ENCODE assay signal across 16 cellular contexts in genomic region chr20:47557218-47557617, GRCh38. TPM values are rescaled to one million over a fixed set of nuclear protein-coding genes. Genes with fewer than 3 reads are reported as not detected.
DNase-seq lines count a peak whose midpoint lies in the region; ATAC-seq and TF ChIP-seq lines count a peak whose summit lies in the region.
"Had no signal": no experiment of that assay in that cellular context is flagged by ENCODE, and none has a peak within 500 bp of the region (broad histone marks: within the 10 kb centered on the region; RNA-seq: fewer than 3 reads in every experiment).

No MANE protein-coding gene starts in this region.

- H3K27ac Mint-ChIP-seq in stimulated activated naive B cell treated with anti-CD40 and anti-IgM and Interleukin-4, amounts not matched to agents 10 μg/mL and 1 μg/mL and 100 μg/mL, for 72 hours: peak overlapping the region; percentile 5
- no peak overlapping the region for H3K27ac Mint-ChIP-seq in activated CD8-positive, alpha-beta T cell treated with anti-CD3 and anti-CD28 coated beads for 36 hours

- H3K9me3 ChIP-seq in HUES48 (ENCODE audit: control insufficient read depth, insufficient read depth, low read length) (no peaks in the 10 kb centered on the region), iPS-20b (ENCODE audit: insufficient read depth, low read depth, low read length) (no peaks in the 10 kb centered on the region)

- peaks cover 27 to 78% of the 10 kb centered on the region in 2 donors for H3K4me1 Mint-ChIP-seq in stimulated activated naive B cell treated with anti-CD40 and anti-IgM and Interleukin-4, amounts not matched to agents 10 μg/mL and 1 μg/mL and 100 μg/mL, for 72 hours
- peaks cover 55% of the 10 kb centered on the region for H3K4me1 Mint-ChIP-seq in activated CD8-positive, alpha-beta T cell treated with anti-CD3 and anti-CD28 coated beads for 36 hours (ENCODE audit: low read depth)

- no peaks in the 10 kb centered on the region for H3K27me3 ChIP-seq in HUES48 (ENCODE audit: control insufficient read depth, insufficient read depth, low read length)
- H3K27me3 ChIP-seq in iPS-20b (ENCODE audit: insufficient read depth, low read length): no peaks in the 10 kb centered on the region

- peak overlapping the region; percentile 77 for H3K27ac ChIP-seq in HUES48 (ENCODE audit: low read depth, low read length)
- no peak overlapping the region for H3K27ac ChIP-seq in iPS-20b (ENCODE audit: low read length)
- H3K27ac ChIP-seq: PC-9 had no signal

- no peaks in the 10 kb centered on the region for H3K9me3 Mint-ChIP-seq in stimulated activated naive B cell treated with anti-CD40 and anti-IgM and Interleukin-4, amounts not matched to agents 10 μg/mL and 1 μg/mL and 100 μg/mL, for 72 hours
- H3K9me3 Mint-ChIP-seq in activated CD8-positive, alpha-beta T cell treated with anti-CD3 and anti-CD28 coated beads for 36 hours: no peaks in the 10 kb centered on the region

- peak; percentile 90 for DNase-seq in NCI-H82 treated with DMSO at 0.1 percent for 48 hours (lab: John Stamatoyannopoulos, UW; ENCODE audit: unreplicated experiment)
- DNase-seq in stimulated activated naive B cell treated with anti-CD40 and anti-IgM and Interleukin-4, amounts not matched to agents 10 μg/mL and 1 μg/mL and 100 μg/mL, for 72 hours: no peak
- no peak for DNase-seq in activated CD8-positive, alpha-beta T cell treated with anti-CD3 and anti-CD28 coated beads for 36 hours
- DNase-seq: DMS153; EL; HCEC 1CT; NCI-H1105 treated with DMSO at 0.1 percent for 48 hours; NCI-H187 treated with DMSO at 0.1 percent for 48 hours; NCI-H510A; NK-92 treated with Interleukin-12 subunit alpha and Interleukin-12 subunit beta, amount 100 ng/mL, for 24 hours; PC-9; T-helper 1 cell had no signal

- peaks cover 36% of the 10 kb centered on the region for H3K4me1 ChIP-seq in HUES48 (ENCODE audit: control insufficient read depth, insufficient read depth, low read length)
- peaks cover 33% of the 10 kb centered on the region for H3K4me1 ChIP-seq in iPS-20b (ENCODE audit: insufficient read depth, low read length)

- CTCF ChIA-PET in activated CD8-positive, alpha-beta T cell treated with anti-CD3 and anti-CD28 coated beads for 36 hours (lab: Charles Lee): interaction anchor here (1.4 kb wide), 1 partner anchor 9 kb away, joined by 5 read pairs; no protein-coding TSS in a partner anchor

- POLR2A ChIA-PET in activated CD8-positive, alpha-beta T cell treated with anti-CD3 and anti-CD28 coated beads for 36 hours (lab: Charles Lee): interaction anchor here (0.6 to 1.1 kb wide), 2 partner anchors 11 to 53 kb away, joined by 3 read pairs; no protein-coding TSS in a partner anchor

- H3K27me3 Mint-ChIP-seq in stimulated activated naive B cell treated with anti-CD40 and anti-IgM and Interleukin-4, amounts not matched to agents 10 μg/mL and 1 μg/mL and 100 μg/mL, for 72 hours: no peaks in the 10 kb centered on the region
- no peaks in the 10 kb centered on the region for H3K27me3 Mint-ChIP-seq in activated CD8-positive, alpha-beta T cell treated with anti-CD3 and anti-CD28 coated beads for 36 hours

- no peak for TF ChIP-seq CTCF in activated CD8-positive, alpha-beta T cell treated with anti-CD3 and anti-CD28 coated beads for 36 hours (IDR thresholded peaks at IDR 0.05)

- H3K9ac ChIP-seq in HUES48 (ENCODE audit: low read depth, low read length) (no peak overlapping the region), iPS-20b (ENCODE audit: low read depth, low read length) (peak overlapping the region; percentile 37; the same call in 1 of the 2 replicates)

- intact Hi-C loops in activated CD8-positive, alpha-beta T cell treated with anti-CD3 and anti-CD28 coated beads for 36 hours (cut with micrococcal nuclease): no loop called here

- H3K4me3 ChIP-seq in HUES48 (ENCODE audit: low read depth, low read length) (no peak overlapping the region), iPS-20b (ENCODE audit: low read length) (peak overlapping the region; percentile 57)
- H3K4me3 ChIP-seq: PC-9 had no signal

- ATAC-seq in stimulated activated naive B cell treated with anti-CD40 and anti-IgM and Interleukin-4, amounts not matched to agents 10 μg/mL and 1 μg/mL and 100 μg/mL, for 72 hours (replicated peaks): no peak
- ATAC-seq in HG03025 (IDR thresholded peaks at IDR 0.05; ENCODE audit: low FRiP score, unreplicated experiment) (no peak), GM21381 (IDR thresholded peaks at IDR 0.05; ENCODE audit: unreplicated experiment) (no peak)
- ATAC-seq in activated CD8-positive, alpha-beta T cell treated with anti-CD3 and anti-CD28 coated beads for 36 hours: no peak

- no peak overlapping the region for H3K4me3 Mint-ChIP-seq in stimulated activated naive B cell treated with anti-CD40 and anti-IgM and Interleukin-4, amounts not matched to agents 10 μg/mL and 1 μg/mL and 100 μg/mL, for 72 hours
- H3K4me3 Mint-ChIP-seq in activated CD8-positive, alpha-beta T cell treated with anti-CD3 and anti-CD28 coated beads for 36 hours: no peak overlapping the region

- H3K36me3 ChIP-seq in HUES48 (ENCODE audit: control insufficient read depth, insufficient read depth, low read length) (no peaks in the 10 kb centered on the region), iPS-20b (ENCODE audit: insufficient read depth, low read depth, low read length) (no peaks in the 10 kb centered on the region)

- H3K36me3 Mint-ChIP-seq in stimulated activated naive B cell treated with anti-CD40 and anti-IgM and Interleukin-4, amounts not matched to agents 10 μg/mL and 1 μg/mL and 100 μg/mL, for 72 hours: peaks cover 28 to 34% of the 10 kb centered on the region in 2 donors
- H3K36me3 Mint-ChIP-seq in activated CD8-positive, alpha-beta T cell treated with anti-CD3 and anti-CD28 coated beads for 36 hours (ENCODE audit: low read depth): peaks cover 31% of the 10 kb centered on the region

RNA-seq across cellular contexts. Expression of gene NCOA3, which starts 55.5 kb away (rescaled TPM):
- 10 to 100 TPM; 66.2 to 73.7 TPM for total RNA-seq in activated CD8-positive, alpha-beta T cell treated with anti-CD3 and anti-CD28 coated beads for 36 hours
